ENCODE assay signal across 19 cellular contexts in genomic region chr6:124872361-124873065, GRCh38.
DNase-seq lines count a peak whose midpoint lies in the region; ATAC-seq and TF ChIP-seq lines count a peak whose summit lies in the region.
"Had no signal": no experiment of that assay in that cellular context is flagged by ENCODE, and none has a peak within 500 bp of the region (broad histone marks: within the 10 kb centered on the region; RNA-seq: fewer than 3 reads in every experiment).

No MANE protein-coding gene starts in this region.

- ATAC-seq in GM18870 (IDR thresholded peaks at IDR 0.05; ENCODE audit: unreplicated experiment), result peak; percentile 77
- ATAC-seq in GM21515 (IDR thresholded peaks at IDR 0.05; ENCODE audit: unreplicated experiment), result peak; percentile 62
- ATAC-seq in HG02943 (IDR thresholded peaks at IDR 0.05; ENCODE audit: low read depth, unreplicated experiment), result peak; percentile 65
- peak; percentile 77 for ATAC-seq in HG03521 (IDR thresholded peaks at IDR 0.05; ENCODE audit: unreplicated experiment)
- no peak for ATAC-seq in heart left ventricle
- ATAC-seq: esophagus mucosa, left ventricle myocardium superior had no signal

- H3K4me3 ChIP-seq in colonic mucosa (no peak overlapping the region), heart left ventricle (no peak overlapping the region)
- H3K4me3 ChIP-seq: BLaER1, coronary artery, Peyer's patch, right atrium auricular region had no signal

- intact Hi-C loops in colonic mucosa (cut with DNase I), result no loop called here
- intact Hi-C loops in heart left ventricle (cut with DNase I), result loop anchor here in 4 of 10 donors (1.0 to 10.0 kb wide), 6 partner anchors 90 to 895 kb away; partner anchors contain the start of genes HDDC2 (in 1 of the 4) and RNF217 (in 1 of the 4)

- H3K9me3 ChIP-seq in colonic mucosa (no peaks in the 10 kb centered on the region), heart left ventricle (no peaks in the 10 kb centered on the region)
- H3K9me3 ChIP-seq: BLaER1, Peyer's patch, right atrium auricular region had no signal

- H3K36me3 ChIP-seq in colonic mucosa (no peaks in the 10 kb centered on the region), heart left ventricle (no peaks in the 10 kb centered on the region)
- H3K36me3 ChIP-seq: BLaER1, Peyer's patch, right atrium auricular region had no signal

- no peak for TF ChIP-seq CTCF in colonic mucosa (IDR thresholded peaks at IDR 0.05)
- TF ChIP-seq CTCF in heart left ventricle (IDR thresholded peaks at IDR 0.05), result no peak

- no peak for DNase-seq in AML-193 (lab: John Stamatoyannopoulos, UW)
- no peak for DNase-seq in stimulated activated CD4-positive, alpha-beta T cell treated with anti-CD3 and anti-CD28 coated beads, Interleukin-1b, Interleukin-23, amount 100 ng/mL, for 48 hours
- DNase-seq in colonic mucosa, result no peak
- DNase-seq in heart left ventricle, result no peak
- DNase-seq: activated CD4-positive, alpha-beta T cell treated with anti-CD3 and anti-CD28 coated beads for 48 hours; amygdala; EL; hypothalamus; left ventricle myocardium superior; NCI-H2227 treated with DMSO at 0.1 percent for 48 hours; Peyer's patch had no signal

- TF ChIP-seq POLR2A in heart left ventricle (IDR thresholded peaks at IDR 0.05), result no peak

- H3K4me1 ChIP-seq in colonic mucosa (no peaks in the 10 kb centered on the region), heart left ventricle (no peaks in the 10 kb centered on the region)
- H3K4me1 ChIP-seq: BLaER1, Peyer's patch, right atrium auricular region had no signal

- H3K9ac ChIP-seq in colonic mucosa (ENCODE audit: low read depth in 2 of 2, low read length in 2 of 2), result no peak overlapping the region
- H3K9ac ChIP-seq: BLaER1 had no signal

- H3K27me3 ChIP-seq in colonic mucosa, result no peaks in the 10 kb centered on the region
- H3K27me3 ChIP-seq in heart left ventricle, result no peaks in the 10 kb centered on the region
- H3K27me3 ChIP-seq: BLaER1, Peyer's patch, right atrium auricular region had no signal

- 67 to 76% (median 73%) methylated on average over 4 of the region's 4 CpGs for WGBS in heart left ventricle, 4 donors

- H3K27ac ChIP-seq in colonic mucosa (no peak overlapping the region), heart left ventricle (no peak overlapping the region)
- H3K27ac ChIP-seq: BLaER1, coronary artery, Peyer's patch, right atrium auricular region had no signal

Comparison
In these comparisons a context has a peak if more than half of its experiments do, and no peak if none do; other contexts are left out.
1. ATAC-seq: peak in GM18870 (single experiment), GM21515 (single experiment), HG02943 (single experiment) and HG03521 (single experiment); none in heart left ventricle (0 of 4).